In the genomic region with DNA sequence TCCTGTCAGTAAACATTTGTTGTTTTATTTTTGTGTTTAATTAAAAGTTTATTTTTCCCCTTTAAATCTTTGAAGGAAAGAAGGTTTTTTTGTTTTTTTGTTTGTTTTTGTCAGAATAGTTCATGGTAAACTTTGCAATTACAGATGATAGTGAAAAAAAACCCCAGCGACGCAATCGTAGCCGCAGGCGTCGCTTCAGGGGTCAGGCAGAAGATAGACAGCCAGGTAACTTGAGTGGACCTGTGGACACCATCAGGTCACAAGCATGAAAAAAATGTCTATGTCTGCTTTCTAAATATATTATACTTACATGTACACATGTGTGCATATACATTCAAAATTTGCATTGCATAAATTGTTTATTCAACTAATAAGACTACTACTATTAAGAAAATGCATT, we compare ENCODE assay signal across 9 cellular contexts.
"Had no signal": no experiment of that assay in that cellular context is flagged by ENCODE, and none has a peak within 500 bp of the region (broad histone marks: within the 10 kb centered on the region; RNA-seq: fewer than 3 reads in every experiment).

No MANE protein-coding gene starts in this region.

- DNase-seq: GM23248, GOT3, H7, HFFc6, KBM-7 had no signal

- H3K4me3 ChIP-seq: GM23248, HAP-1 had no signal

- FAIRE-seq: HepG2 had no signal

- ATAC-seq: HCT116, HepG2 had no signal

- H3K27ac ChIP-seq: GM23248, HL-60 had no signal

- H3K4me1 ChIP-seq: HAP-1 had no signal

- H3K9me3 ChIP-seq: HAP-1 had no signal
